ENCODE assay signal across 1 cellular context in genomic region chr3:151789853-151790463, GRCh38.
TF ChIP-seq lines count a peak whose summit lies in the region.

No MANE protein-coding gene starts in this region.

TF ChIP-seq in HepG2, 621 proteins besides CTCF, POLR2A, EP300 and RAD21 (continues in another document):
- TF ChIP-seq ZNF577 (CRISPR knock-in tag; IDR thresholded peaks at IDR 0.05; ENCODE audit: borderline replicate concordance, low read depth) (no peak), ZC3H13 (CRISPR knock-in tag; IDR thresholded peaks at IDR 0.05) (no peak), FOXA1 (IDR thresholded peaks at IDR 0.05) (no peak), FOXA1 (CRISPR knock-in tag; IDR thresholded peaks at IDR 0.05) (peak; percentile 52), ZUFSP (CRISPR knock-in tag; IDR thresholded peaks at IDR 0.05; ENCODE audit: borderline replicate concordance) (no peak), ONECUT2 (CRISPR knock-in tag; IDR thresholded peaks at IDR 0.05) (no peak), HMG20A (CRISPR knock-in tag; IDR thresholded peaks at IDR 0.05; ENCODE audit: borderline replicate concordance) (peak; percentile 39; the same call in 1 of the 2 replicates), ZNF367 (CRISPR knock-in tag; IDR thresholded peaks at IDR 0.05; ENCODE audit: borderline replicate concordance) (no peak), SOX6 (IDR thresholded peaks at IDR 0.05) (no peak), SOX6 (CRISPR knock-in tag; IDR thresholded peaks at IDR 0.05) (peak; percentile 8; the same call in 1 of the 2 replicates), ZNF672 (CRISPR knock-in tag; IDR thresholded peaks at IDR 0.05) (no peak), ZBTB25 (CRISPR knock-in tag; IDR thresholded peaks at IDR 0.05) (no peak), ZEB1 (IDR thresholded peaks at IDR 0.05; ENCODE audit: insufficient replicate concordance, low read depth) (no peak), ZNF33A (CRISPR knock-in tag; IDR thresholded peaks at IDR 0.05; ENCODE audit: borderline replicate concordance) (no peak), SAP130 (CRISPR knock-in tag; IDR thresholded peaks at IDR 0.05; ENCODE audit: low read depth) (no peak), RFX1 (IDR thresholded peaks at IDR 0.05) (no peak), TCF7 (IDR thresholded peaks at IDR 0.05; ENCODE audit: low read depth) (0 out of 2 replicates have a peak, but pooled peaks have one; percentile 28), RFXAP (CRISPR knock-in tag; IDR thresholded peaks at IDR 0.05; ENCODE audit: borderline replicate concordance) (no peak), NR2F2 (IDR thresholded peaks at IDR 0.05; ENCODE audit: borderline replicate concordance, low read depth) (no peak), SOX13 (IDR thresholded peaks at IDR 0.05) (no peak), SOX13 (CRISPR knock-in tag; conservative IDR thresholded peaks at IDR 0.05 in 1 of 2, IDR thresholded peaks at IDR 0.05 in 1 of 2) (peak in 1 of 2 experiments; percentile 39; a peak in 1 of 4 replicates), FOXJ3 (CRISPR knock-in tag; IDR thresholded peaks at IDR 0.05; ENCODE audit: borderline replicate concordance) (peak; percentile 40; the same call in 1 of the 2 replicates), GATAD2A (CRISPR knock-in tag; IDR thresholded peaks at IDR 0.05) (peak; percentile 60), ZNF333 (CRISPR knock-in tag; IDR thresholded peaks at IDR 0.05; ENCODE audit: borderline replicate concordance) (no peak), ARID5B (CRISPR knock-in tag; IDR thresholded peaks at IDR 0.05) (peak; percentile 56), FOXA3 (CRISPR knock-in tag; IDR thresholded peaks at IDR 0.05) (peak; percentile 68), DR1 (CRISPR knock-in tag; IDR thresholded peaks at IDR 0.05) (no peak), ZNF615 (CRISPR knock-in tag; IDR thresholded peaks at IDR 0.05; ENCODE audit: borderline replicate concordance) (no peak), PHF21A (CRISPR knock-in tag; IDR thresholded peaks at IDR 0.05) (no peak), IRF2 (CRISPR knock-in tag; IDR thresholded peaks at IDR 0.05) (no peak), TEAD3 (CRISPR knock-in tag; optimal IDR thresholded peaks at IDR 0.05; ENCODE audit: borderline replicate concordance) (no peak), HHEX (CRISPR knock-in tag; IDR thresholded peaks at IDR 0.05) (no peak), TCF12 (IDR thresholded peaks at IDR 0.05) (no peak), TCF12 (CRISPR knock-in tag; IDR thresholded peaks at IDR 0.05) (no peak), PRDM15 (CRISPR knock-in tag; IDR thresholded peaks at IDR 0.05) (no peak), PAXIP1 (CRISPR knock-in tag; conservative IDR thresholded peaks at IDR 0.05) (peak; percentile 31; the same call in 1 of the 2 replicates), SP5 (CRISPR knock-in tag; IDR thresholded peaks at IDR 0.05; ENCODE audit: borderline replicate concordance, low read depth) (no peak), MXI1 (IDR thresholded peaks at IDR 0.05; ENCODE audit: borderline replicate concordance, low read depth, low read length) (no peak)
- TF ChIP-seq, protein P1, sequence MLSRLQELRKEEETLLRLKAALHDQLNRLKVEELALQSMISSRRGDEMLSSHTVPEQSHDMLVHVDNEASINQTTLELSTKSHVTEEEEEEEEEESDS (CRISPR knock-in tag; IDR thresholded peaks at IDR 0.05; ENCODE audit: borderline replicate concordance), result no peak
- TF ChIP-seq, protein P2, sequence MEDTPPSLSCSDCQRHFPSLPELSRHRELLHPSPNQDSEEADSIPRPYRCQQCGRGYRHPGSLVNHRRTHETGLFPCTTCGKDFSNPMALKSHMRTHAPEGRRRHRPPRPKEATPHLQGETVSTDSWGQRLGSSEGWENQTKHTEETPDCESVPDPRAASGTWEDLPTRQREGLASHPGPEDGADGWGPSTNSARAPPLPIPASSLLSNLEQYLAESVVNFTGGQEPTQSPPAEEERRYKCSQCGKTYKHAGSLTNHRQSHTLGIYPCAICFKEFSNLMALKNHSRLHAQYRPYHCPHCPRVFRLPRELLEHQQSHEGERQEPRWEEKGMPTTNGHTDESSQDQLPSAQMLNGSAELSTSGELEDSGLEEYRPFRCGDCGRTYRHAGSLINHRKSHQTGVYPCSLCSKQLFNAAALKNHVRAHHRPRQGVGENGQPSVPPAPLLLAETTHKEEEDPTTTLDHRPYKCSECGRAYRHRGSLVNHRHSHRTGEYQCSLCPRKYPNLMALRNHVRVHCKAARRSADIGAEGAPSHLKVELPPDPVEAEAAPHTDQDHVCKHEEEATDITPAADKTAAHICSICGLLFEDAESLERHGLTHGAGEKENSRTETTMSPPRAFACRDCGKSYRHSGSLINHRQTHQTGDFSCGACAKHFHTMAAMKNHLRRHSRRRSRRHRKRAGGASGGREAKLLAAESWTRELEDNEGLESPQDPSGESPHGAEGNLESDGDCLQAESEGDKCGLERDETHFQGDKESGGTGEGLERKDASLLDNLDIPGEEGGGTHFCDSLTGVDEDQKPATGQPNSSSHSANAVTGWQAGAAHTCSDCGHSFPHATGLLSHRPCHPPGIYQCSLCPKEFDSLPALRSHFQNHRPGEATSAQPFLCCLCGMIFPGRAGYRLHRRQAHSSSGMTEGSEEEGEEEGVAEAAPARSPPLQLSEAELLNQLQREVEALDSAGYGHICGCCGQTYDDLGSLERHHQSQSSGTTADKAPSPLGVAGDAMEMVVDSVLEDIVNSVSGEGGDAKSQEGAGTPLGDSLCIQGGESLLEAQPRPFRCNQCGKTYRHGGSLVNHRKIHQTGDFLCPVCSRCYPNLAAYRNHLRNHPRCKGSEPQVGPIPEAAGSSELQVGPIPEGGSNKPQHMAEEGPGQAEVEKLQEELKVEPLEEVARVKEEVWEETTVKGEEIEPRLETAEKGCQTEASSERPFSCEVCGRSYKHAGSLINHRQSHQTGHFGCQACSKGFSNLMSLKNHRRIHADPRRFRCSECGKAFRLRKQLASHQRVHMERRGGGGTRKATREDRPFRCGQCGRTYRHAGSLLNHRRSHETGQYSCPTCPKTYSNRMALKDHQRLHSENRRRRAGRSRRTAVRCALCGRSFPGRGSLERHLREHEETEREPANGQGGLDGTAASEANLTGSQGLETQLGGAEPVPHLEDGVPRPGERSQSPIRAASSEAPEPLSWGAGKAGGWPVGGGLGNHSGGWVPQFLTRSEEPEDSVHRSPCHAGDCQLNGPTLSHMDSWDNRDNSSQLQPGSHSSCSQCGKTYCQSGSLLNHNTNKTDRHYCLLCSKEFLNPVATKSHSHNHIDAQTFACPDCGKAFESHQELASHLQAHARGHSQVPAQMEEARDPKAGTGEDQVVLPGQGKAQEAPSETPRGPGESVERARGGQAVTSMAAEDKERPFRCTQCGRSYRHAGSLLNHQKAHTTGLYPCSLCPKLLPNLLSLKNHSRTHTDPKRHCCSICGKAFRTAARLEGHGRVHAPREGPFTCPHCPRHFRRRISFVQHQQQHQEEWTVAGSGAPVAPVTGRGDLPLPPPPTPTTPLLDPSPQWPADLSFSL (CRISPR knock-in tag; IDR thresholded peaks at IDR 0.05), result no peak
